Comparison of ENCODE assay signal across 17 cellular contexts in the genomic region with DNA sequence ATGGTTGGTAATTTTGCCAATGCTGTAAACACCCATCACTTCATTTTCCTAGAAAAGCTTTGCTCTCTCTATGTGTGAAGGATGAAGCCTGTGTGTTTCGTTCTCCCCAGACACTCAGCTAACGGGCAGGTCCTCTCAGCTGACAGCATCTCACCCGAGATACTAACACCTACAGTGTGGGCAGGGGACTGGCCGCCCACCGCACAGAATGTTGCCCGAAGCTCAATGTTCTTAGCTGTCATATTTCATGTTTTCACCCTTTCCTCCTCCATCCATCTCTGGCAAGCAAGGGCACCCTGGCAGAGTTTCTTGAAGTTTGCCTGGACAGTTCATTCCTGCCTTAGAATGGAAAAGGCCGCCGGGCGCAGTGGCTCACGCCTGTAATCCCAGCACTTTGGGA. TPM values are rescaled to one million over a fixed set of nuclear protein-coding genes. Genes with fewer than 3 reads are reported as not detected.
DNase-seq lines count a peak whose midpoint lies in the region; ATAC-seq, FAIRE-seq and TF ChIP-seq lines count a peak whose summit lies in the region.
"Had no signal": no experiment of that assay in that cellular context is flagged by ENCODE, and none has a peak within 500 bp of the region (broad histone marks: within the 10 kb centered on the region; RNA-seq: fewer than 3 reads in every experiment).

No MANE protein-coding gene starts in this region.

- DNase-seq in HepG2 (ENCODE audit: low spot score) (no peak), right lobe of liver (no peak), esophagus muscularis mucosa (ENCODE audit: extremely low spot score) (no peak), omental fat pad (ENCODE audit: low spot score) (no peak), heart right ventricle (no peak), EL (no peak), SK-N-SH (no peak)
- DNase-seq: Caco-2; CD8-positive, alpha-beta memory T cell; DND-41; GF-D8 had no signal

- H3K27ac ChIP-seq in HepG2 (ENCODE audit: extremely low read length, insufficient read depth, low read length): no peak overlapping the region
- H3K27ac ChIP-seq in right lobe of liver: no peak overlapping the region
- H3K27ac ChIP-seq in esophagus muscularis mucosa (replicated peaks in 1 of 4): peak overlapping the region; percentile 6 to 72 (median 61)
- no peak overlapping the region for H3K27ac ChIP-seq in heart right ventricle
- H3K27ac ChIP-seq in SK-N-SH (ENCODE audit: low read depth in 2 of 2, low read length in 1 of 2): no peak overlapping the region
- H3K27ac ChIP-seq: 22Rv1, BLaER1 had no signal

- H3K9me3 ChIP-seq in HepG2 (ENCODE audit: low read length) (no peaks in the 10 kb centered on the region), right lobe of liver (no peaks in the 10 kb centered on the region), esophagus muscularis mucosa (no peaks in the 10 kb centered on the region), heart right ventricle (no peaks in the 10 kb centered on the region), SK-N-SH (no peaks in the 10 kb centered on the region)
- H3K9me3 ChIP-seq: BLaER1, Caco-2 had no signal

- H3K9me2 ChIP-seq in SK-N-SH: no peaks in the 10 kb centered on the region

- TF ChIP-seq RAD21 in HepG2 (CRISPR knock-in tag; IDR thresholded peaks at IDR 0.05) (no peak), SK-N-SH (IDR thresholded peaks at IDR 0.05; ENCODE audit: low read length) (no peak)

- H3K4me1 ChIP-seq in HepG2 (ENCODE audit: insufficient read depth, low read length): peaks cover 47% of the 10 kb centered on the region
- H3K4me1 ChIP-seq in right lobe of liver: peaks cover 0 to 8% (median 2%) of the 10 kb centered on the region in 4 donors
- peaks cover 0 to 22% (median 16%) of the 10 kb centered on the region in 4 donors for H3K4me1 ChIP-seq in esophagus muscularis mucosa
- no peaks in the 10 kb centered on the region for H3K4me1 ChIP-seq in heart right ventricle
- H3K4me1 ChIP-seq in SK-N-SH (ENCODE audit: control insufficient read depth in 1 of 2, insufficient read depth in 2 of 2, low read depth in 1 of 2, low read length in 1 of 2): no peaks in the 10 kb centered on the region
- H3K4me1 ChIP-seq: BLaER1 had no signal

- 56% methylated on average over 10 of the region's 10 CpGs for WGBS in HepG2 (ENCODE audit: low lambda C conversion rate)
- WGBS in right lobe of liver (ENCODE audit: insufficient coverage, low coverage, low lambda C conversion rate, missing lambda C conversion rate): 71% methylated on average over 7 of the region's 10 CpGs
- WGBS in esophagus muscularis mucosa: 57% methylated on average over 10 of the region's 10 CpGs
- WGBS in heart right ventricle, 2 donors: 88 to 92% methylated on average over 10 of the region's 10 CpGs
- WGBS in SK-N-SH (ENCODE audit: low lambda C conversion rate): 87% methylated on average over 10 of the region's 10 CpGs

- TF ChIP-seq POLR2A in HepG2 (IDR thresholded peaks at IDR 0.05; ENCODE audit: insufficient read depth in 1 of 2, low read depth in 2 of 2, low read length in 2 of 2): no peak
- no peak for TF ChIP-seq POLR2A in right lobe of liver (IDR thresholded peaks at IDR 0.05)
- no peak for TF ChIP-seq POLR2A in esophagus muscularis mucosa (IDR thresholded peaks at IDR 0.05; ENCODE audit: low read depth)

- no peak for ATAC-seq in HepG2
- ATAC-seq in right lobe of liver: no peak
- ATAC-seq in omental fat pad (ENCODE audit: low FRiP score): peak; percentile 33
- no peak for ATAC-seq in heart right ventricle
- ATAC-seq in HG02798 (IDR thresholded peaks at IDR 0.05; ENCODE audit: poor library complexity, unreplicated experiment): no peak
- ATAC-seq: HCT116 had no signal

- FAIRE-seq in HepG2 (lab: Jason Lieb, UNC): no peak
- FAIRE-seq: GM19239, H54 had no signal

- no peaks in the 10 kb centered on the region for H3K36me3 ChIP-seq in HepG2 (replicated peaks in 1 of 2; ENCODE audit: control insufficient read depth in 1 of 2, insufficient read depth in 2 of 2, low read length in 2 of 2)
- H3K36me3 ChIP-seq in right lobe of liver: no peaks in the 10 kb centered on the region
- H3K36me3 ChIP-seq in esophagus muscularis mucosa: no peaks in the 10 kb centered on the region
- no peaks in the 10 kb centered on the region for H3K36me3 ChIP-seq in heart right ventricle
- no peaks in the 10 kb centered on the region for H3K36me3 ChIP-seq in SK-N-SH (replicated peaks in 1 of 2; ENCODE audit: control insufficient read depth in 1 of 2, insufficient read depth in 2 of 2, low read length in 1 of 2)
- H3K36me3 ChIP-seq: BLaER1 had no signal

- H3K27me3 ChIP-seq in HepG2 (ENCODE audit: control insufficient read depth in 1 of 2, insufficient read depth in 2 of 2, low read length in 2 of 2) (0 out of 5 replicates have a peak, but pooled peaks cover 0 to 4% of the 10 kb centered on the region in 2 experiments), right lobe of liver (no peaks in the 10 kb centered on the region), esophagus muscularis mucosa (no peaks in the 10 kb centered on the region), heart right ventricle (no peaks in the 10 kb centered on the region), SK-N-SH (ENCODE audit: insufficient read depth) (no peaks in the 10 kb centered on the region; the same call in 1 of the 2 replicates)
- H3K27me3 ChIP-seq: BLaER1 had no signal

- no peaks in the 10 kb centered on the region for H3F3A ChIP-seq in SK-N-SH (replicated peaks; ENCODE audit: insufficient read depth)

- no peak overlapping the region for H3K4me3 ChIP-seq in HepG2 (replicated peaks in 1 of 3; ENCODE audit: insufficient read depth in 1 of 3, low read depth in 2 of 3, low read length in 3 of 3)
- no peak overlapping the region for H3K4me3 ChIP-seq in right lobe of liver
- H3K4me3 ChIP-seq in esophagus muscularis mucosa: peak overlapping the region in 1 of 4 donors; percentile 18
- no peak overlapping the region for H3K4me3 ChIP-seq in heart right ventricle
- no peak overlapping the region for H3K4me3 ChIP-seq in SK-N-SH (ENCODE audit: low read depth in 2 of 2, low read length in 1 of 2)
- H3K4me3 ChIP-seq: BLaER1 had no signal

- H4K20me1 ChIP-seq in HepG2 (ENCODE audit: insufficient read depth, low read length) (no peaks in the 10 kb centered on the region), SK-N-SH (ENCODE audit: insufficient read depth) (no peaks in the 10 kb centered on the region)
- H4K20me1 ChIP-seq: BLaER1 had no signal

- H3K4me2 ChIP-seq in HepG2 (ENCODE audit: low read depth, low read length) (0 out of 2 replicates have a peak overlapping the region, but pooled peaks have one; percentile 4), SK-N-SH (no peak overlapping the region)
- H3K4me2 ChIP-seq: BLaER1 had no signal

- intact Hi-C loops in HepG2 (cut with micrococcal nuclease; ENCODE audit: unreplicated experiment): no loop called here
- intact Hi-C loops in right lobe of liver (cut with DNase I): no loop called here
- intact Hi-C loops in esophagus muscularis mucosa (cut with DNase I): no loop called here
- intact Hi-C loops in heart right ventricle (cut with DNase I): loop anchor here in 1 of 10 donors (10.0 kb wide), 1 partner anchor 194 kb away; a partner anchor contains a TSS

- H2AFZ ChIP-seq in HepG2 (ENCODE audit: low read length): no peak overlapping the region
- no peak overlapping the region for H2AFZ ChIP-seq in SK-N-SH (ENCODE audit: low read depth)

- in situ Hi-C loops in HepG2 (cut with HindIII; ENCODE audit: extremely low pct_ligation_motif_present, low pct_unique_long_range_greater_than_20kb): loop anchor here (10.0 to 25.0 kb wide), 2 partner anchors 194 to 337 kb away; a partner anchor contains a TSS

- POLR2A ChIA-PET in HepG2 (lab: Yijun Ruan, JAX) (no interaction called here), SK-N-SH (lab: Yijun Ruan, JAX) (no interaction called here)

- TF ChIP-seq EP300 in HepG2 (IDR thresholded peaks at IDR 0.05; ENCODE audit: low read depth in 2 of 2, low read length in 2 of 2) (no peak), HepG2 (CRISPR knock-in tag; IDR thresholded peaks at IDR 0.05; ENCODE audit: borderline replicate concordance) (no peak), esophagus muscularis mucosa (IDR thresholded peaks at IDR 0.05) (no peak), SK-N-SH (IDR thresholded peaks at IDR 0.05; ENCODE audit: borderline replicate concordance in 1 of 2, low read depth in 1 of 2, low read length in 1 of 2) (no peak)

- TF ChIP-seq CTCF in HepG2 (CRISPR knock-in tag; IDR thresholded peaks at IDR 0.05) (no peak), right lobe of liver (IDR thresholded peaks at IDR 0.05) (no peak), esophagus muscularis mucosa (IDR thresholded peaks at IDR 0.05) (no peak), omental fat pad (IDR thresholded peaks at IDR 0.05) (no peak), heart right ventricle (IDR thresholded peaks at IDR 0.05) (no peak), SK-N-SH (IDR thresholded peaks at IDR 0.05) (no peak)

- CTCF ChIA-PET in HepG2 (lab: Yijun Ruan, JAX; ENCODE audit: low intra/inter-chr PET ratio, low total read pairs): no interaction called here
- CTCF ChIA-PET in SK-N-SH (lab: Yijun Ruan, JAX): interaction anchor here (1.0 to 7.0 kb wide), 8 partner anchors 8 to 274 kb away, joined by 3 to 70 read pairs (median 8); no protein-coding TSS in a partner anchor

- no peaks in the 10 kb centered on the region for H3K79me2 ChIP-seq in HepG2 (ENCODE audit: insufficient read depth, low read length)
- no peaks in the 10 kb centered on the region for H3K79me2 ChIP-seq in SK-N-SH (ENCODE audit: insufficient read depth)

- H3K9ac ChIP-seq in HepG2 (ENCODE audit: insufficient read depth, low read depth, low read length) (no peak overlapping the region), SK-N-SH (no peak overlapping the region)
- H3K9ac ChIP-seq: BLaER1 had no signal

- BruUV-seq in HepG2 (replicated peaks; lab: Mats Ljungman, UMichigan): no TSS peak

RNA-seq across cellular contexts. Expression of a gene that starts 37.5 kb away (rescaled TPM):
- total RNA-seq in HepG2 (2016; rRNA removed; fragmentation: Illumina TruSeq; extraction: Trizol) (33.6 and 37.7 TPM in 2 replicates), right lobe of liver (10 to 100 TPM; 29.1 to 46.6 (median 33.7) TPM), esophagus muscularis mucosa (10 to 100 TPM; 32.6 to 58.7 (median 46.1) TPM), omental fat pad (100 to 1,000 TPM in 1 of 4 donors, 10 to 100 TPM in 3; 34.8 to 113 (median 85.2) TPM), heart right ventricle (10 to 100 TPM; 44.2 to 60.5 (median 55.3) TPM)
- 39.3 and 46.4 TPM in 2 replicates for total RNA-seq in HepG2 (2016; cell fraction: cytosol; rRNA removed; fragmentation: Illumina TruSeq; extraction: Trizol; ENCODE audit: low read depth)
- 34.0 and 36.8 TPM in 2 replicates for total RNA-seq in HepG2 (2016; cell fraction: insoluble cytoplasmic fraction; rRNA removed; fragmentation: Illumina TruSeq; extraction: Trizol)
- total RNA-seq in HepG2 (2016; cell fraction: membrane; rRNA removed; fragmentation: Illumina TruSeq; extraction: Trizol): 31.0 and 33.3 TPM in 2 replicates
- total RNA-seq in HepG2 (2016; cell fraction: nucleus; rRNA removed; fragmentation: Illumina TruSeq; extraction: Trizol): 34.2 and 45.0 TPM in 2 replicates
- polyA plus RNA-seq in HepG2 (2011; rRNA removed) (20.5 and 21.4 TPM in 2 replicates), heart right ventricle (10 to 100 TPM; 15.9 to 22.3 TPM), SK-N-SH (2012; rRNA removed) (24.0 and 30.7 TPM in 2 replicates)
- 16.3 and 20.0 TPM in 2 replicates for polyA plus RNA-seq in HepG2 (2011; cell fraction: cytosol; rRNA removed)
- polyA plus RNA-seq in HepG2 (2011; cell fraction: nucleus; rRNA removed): 17.9 and 18.8 TPM in 2 replicates
- polyA plus RNA-seq in HepG2 (2012): 19.2 and 20.2 TPM in 2 replicates
- 3.9 and 4.4 TPM in 2 replicates for polyA plus RNA-seq in HepG2 (2016; cell fraction: cytosol; fragmentation: Illumina TruSeq; extraction: Trizol; ENCODE audit: low read depth)
- polyA plus RNA-seq in HepG2 (2016; cell fraction: insoluble cytoplasmic fraction; fragmentation: Illumina TruSeq; extraction: Trizol; ENCODE audit: low read depth): 23.0 and 24.7 TPM in 2 replicates
- 10.7 and 11.7 TPM in 2 replicates for polyA plus RNA-seq in HepG2 (2016; cell fraction: membrane; fragmentation: Illumina TruSeq; extraction: Trizol; ENCODE audit: low read depth)
- polyA plus RNA-seq in HepG2 (2016; cell fraction: nucleus; fragmentation: Illumina TruSeq; extraction: Trizol; ENCODE audit: insufficient read depth, low read depth): 36.0 and 41.1 TPM in 2 replicates
- polyA minus RNA-seq in HepG2 (2011; rRNA and poly(A)+ RNA removed; ENCODE audit: low replicate concordance): 27.3 and 38.7 TPM in 2 replicates
- polyA minus RNA-seq in HepG2 (2011; cell fraction: cytosol; rRNA and poly(A)+ RNA removed): 16.9 and 17.5 TPM in 2 replicates
- polyA minus RNA-seq in HepG2 (2011; cell fraction: nucleus; rRNA and poly(A)+ RNA removed): 29.2 and 37.3 TPM in 2 replicates
- 26.9 and 29.1 TPM in 2 replicates for polyA plus RNA-seq in SK-N-SH (2012; cell fraction: cytosol; rRNA removed)
- 24.0 and 32.4 TPM in 2 replicates for polyA plus RNA-seq in SK-N-SH (2012; cell fraction: nucleus; rRNA removed)

Comparison
In these comparisons a context has a peak if more than half of its experiments do, and no peak if none do; other contexts are left out.
1. H3K27ac ChIP-seq: peak in esophagus muscularis mucosa (4 of 4); none in HepG2 (single experiment), right lobe of liver (0 of 3), heart right ventricle (0 of 10) and SK-N-SH (0 of 2).